ENCODE assay signal across 1 cellular context in genomic region chr20:8662433-8662954, GRCh38.
TF ChIP-seq lines count a peak whose summit lies in the region.

No MANE protein-coding gene starts in this region.

TF ChIP-seq in HepG2, 621 proteins besides CTCF, POLR2A, EP300 and RAD21 (continued from another document):
- TF ChIP-seq TIGD3 (CRISPR knock-in tag; IDR thresholded peaks at IDR 0.05; ENCODE audit: borderline replicate concordance) (no peak), MXD4 (CRISPR knock-in tag; IDR thresholded peaks at IDR 0.05) (no peak), MLXIP (CRISPR knock-in tag; IDR thresholded peaks at IDR 0.05; ENCODE audit: borderline replicate concordance) (no peak), SNAPC2 (CRISPR knock-in tag; IDR thresholded peaks at IDR 0.05) (no peak)
